In the genomic region with DNA sequence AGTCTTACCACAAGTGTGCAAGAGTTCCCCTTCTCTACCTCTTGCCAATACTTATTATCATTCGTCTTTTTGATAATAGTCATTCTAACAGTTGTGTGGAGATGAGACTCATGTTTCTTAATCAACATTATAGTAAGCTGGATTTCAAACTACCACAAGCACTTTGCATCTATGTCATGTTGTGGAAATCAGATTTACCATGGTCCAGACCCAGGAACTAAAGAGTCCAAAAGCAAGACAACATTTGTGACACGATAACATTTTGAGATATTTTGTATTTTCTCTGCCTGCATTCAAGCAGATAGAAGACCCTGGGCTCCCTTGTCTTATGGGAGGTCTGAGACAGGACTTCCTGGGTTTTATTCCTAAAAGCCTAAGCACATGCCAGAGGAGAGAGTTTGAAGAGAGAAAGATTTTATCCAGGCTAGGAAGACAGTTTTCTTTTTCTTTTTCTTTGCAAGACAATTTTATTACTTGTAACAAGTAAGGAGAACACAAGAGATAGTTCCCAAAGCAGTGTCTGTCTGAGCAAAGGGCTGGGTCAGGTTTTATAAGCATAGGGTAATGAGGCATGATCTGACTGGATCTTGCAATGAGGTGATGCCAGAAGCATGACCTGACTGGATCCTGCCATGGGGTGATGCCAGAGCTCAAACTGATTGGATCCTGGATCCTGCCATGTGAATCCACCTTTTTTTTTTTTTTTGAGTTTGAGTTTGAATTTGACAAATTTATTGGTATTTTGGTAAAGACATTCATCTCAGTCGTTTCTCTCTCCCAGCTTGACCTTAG, we compare ENCODE assay signal across 1 cellular context.
TF ChIP-seq lines count a peak whose summit lies in the region.

No MANE protein-coding gene starts in this region.

TF ChIP-seq in K562, 482 proteins besides CTCF, POLR2A, EP300 and RAD21 (continued from another document):
- TF ChIP-seq, protein P1, sequence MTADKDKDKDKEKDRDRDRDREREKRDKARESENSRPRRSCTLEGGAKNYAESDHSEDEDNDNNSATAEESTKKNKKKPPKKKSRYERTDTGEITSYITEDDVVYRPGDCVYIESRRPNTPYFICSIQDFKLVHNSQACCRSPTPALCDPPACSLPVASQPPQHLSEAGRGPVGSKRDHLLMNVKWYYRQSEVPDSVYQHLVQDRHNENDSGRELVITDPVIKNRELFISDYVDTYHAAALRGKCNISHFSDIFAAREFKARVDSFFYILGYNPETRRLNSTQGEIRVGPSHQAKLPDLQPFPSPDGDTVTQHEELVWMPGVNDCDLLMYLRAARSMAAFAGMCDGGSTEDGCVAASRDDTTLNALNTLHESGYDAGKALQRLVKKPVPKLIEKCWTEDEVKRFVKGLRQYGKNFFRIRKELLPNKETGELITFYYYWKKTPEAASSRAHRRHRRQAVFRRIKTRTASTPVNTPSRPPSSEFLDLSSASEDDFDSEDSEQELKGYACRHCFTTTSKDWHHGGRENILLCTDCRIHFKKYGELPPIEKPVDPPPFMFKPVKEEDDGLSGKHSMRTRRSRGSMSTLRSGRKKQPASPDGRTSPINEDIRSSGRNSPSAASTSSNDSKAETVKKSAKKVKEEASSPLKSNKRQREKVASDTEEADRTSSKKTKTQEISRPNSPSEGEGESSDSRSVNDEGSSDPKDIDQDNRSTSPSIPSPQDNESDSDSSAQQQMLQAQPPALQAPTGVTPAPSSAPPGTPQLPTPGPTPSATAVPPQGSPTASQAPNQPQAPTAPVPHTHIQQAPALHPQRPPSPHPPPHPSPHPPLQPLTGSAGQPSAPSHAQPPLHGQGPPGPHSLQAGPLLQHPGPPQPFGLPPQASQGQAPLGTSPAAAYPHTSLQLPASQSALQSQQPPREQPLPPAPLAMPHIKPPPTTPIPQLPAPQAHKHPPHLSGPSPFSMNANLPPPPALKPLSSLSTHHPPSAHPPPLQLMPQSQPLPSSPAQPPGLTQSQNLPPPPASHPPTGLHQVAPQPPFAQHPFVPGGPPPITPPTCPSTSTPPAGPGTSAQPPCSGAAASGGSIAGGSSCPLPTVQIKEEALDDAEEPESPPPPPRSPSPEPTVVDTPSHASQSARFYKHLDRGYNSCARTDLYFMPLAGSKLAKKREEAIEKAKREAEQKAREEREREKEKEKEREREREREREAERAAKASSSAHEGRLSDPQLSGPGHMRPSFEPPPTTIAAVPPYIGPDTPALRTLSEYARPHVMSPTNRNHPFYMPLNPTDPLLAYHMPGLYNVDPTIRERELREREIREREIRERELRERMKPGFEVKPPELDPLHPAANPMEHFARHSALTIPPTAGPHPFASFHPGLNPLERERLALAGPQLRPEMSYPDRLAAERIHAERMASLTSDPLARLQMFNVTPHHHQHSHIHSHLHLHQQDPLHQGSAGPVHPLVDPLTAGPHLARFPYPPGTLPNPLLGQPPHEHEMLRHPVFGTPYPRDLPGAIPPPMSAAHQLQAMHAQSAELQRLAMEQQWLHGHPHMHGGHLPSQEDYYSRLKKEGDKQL (CRISPR knock-in tag; IDR thresholded peaks at IDR 0.05; ENCODE audit: borderline replicate concordance): no peak
- TF ChIP-seq TAF9B (IDR thresholded peaks at IDR 0.05; ENCODE audit: partially characterized antibody) (no peak), GTF2E2 (tag; IDR thresholded peaks at IDR 0.05) (no peak), SMAD3 (CRISPR knock-in tag; conservative IDR thresholded peaks at IDR 0.05) (no peak), ZNF354B (CRISPR knock-in tag; IDR thresholded peaks at IDR 0.05) (no peak), NCOA2 (IDR thresholded peaks at IDR 0.05; ENCODE audit: partially characterized antibody in 2 of 2) (no peak), ZNF311 (CRISPR knock-in tag; IDR thresholded peaks at IDR 0.05) (no peak), GTF2A2 (tag; IDR thresholded peaks at IDR 0.05) (no peak), E2F8 (IDR thresholded peaks at IDR 0.05; ENCODE audit: low read depth, partially characterized antibody) (no peak), ZBED1 (IDR thresholded peaks at IDR 0.05) (no peak), ARID1B (IDR thresholded peaks at IDR 0.05) (no peak), BRF2 (IDR thresholded peaks at IDR 0.05; ENCODE audit: borderline replicate concordance, insufficient read depth, insufficient read length) (no peak), BRF1 (IDR thresholded peaks at IDR 0.05; ENCODE audit: borderline replicate concordance, extremely low read depth, insufficient read length) (no peak)
- TF ChIP-seq, protein P2, sequence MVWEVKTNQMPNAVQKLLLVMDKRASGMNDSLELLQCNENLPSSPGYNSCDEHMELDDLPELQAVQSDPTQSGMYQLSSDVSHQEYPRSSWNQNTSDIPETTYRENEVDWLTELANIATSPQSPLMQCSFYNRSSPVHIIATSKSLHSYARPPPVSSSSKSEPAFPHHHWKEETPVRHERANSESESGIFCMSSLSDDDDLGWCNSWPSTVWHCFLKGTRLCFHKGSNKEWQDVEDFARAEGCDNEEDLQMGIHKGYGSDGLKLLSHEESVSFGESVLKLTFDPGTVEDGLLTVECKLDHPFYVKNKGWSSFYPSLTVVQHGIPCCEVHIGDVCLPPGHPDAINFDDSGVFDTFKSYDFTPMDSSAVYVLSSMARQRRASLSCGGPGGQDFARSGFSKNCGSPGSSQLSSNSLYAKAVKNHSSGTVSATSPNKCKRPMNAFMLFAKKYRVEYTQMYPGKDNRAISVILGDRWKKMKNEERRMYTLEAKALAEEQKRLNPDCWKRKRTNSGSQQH (CRISPR knock-in tag; IDR thresholded peaks at IDR 0.05): peak; percentile 85
